Comparison of ENCODE assay signal across 23 cellular contexts in the genomic region with DNA sequence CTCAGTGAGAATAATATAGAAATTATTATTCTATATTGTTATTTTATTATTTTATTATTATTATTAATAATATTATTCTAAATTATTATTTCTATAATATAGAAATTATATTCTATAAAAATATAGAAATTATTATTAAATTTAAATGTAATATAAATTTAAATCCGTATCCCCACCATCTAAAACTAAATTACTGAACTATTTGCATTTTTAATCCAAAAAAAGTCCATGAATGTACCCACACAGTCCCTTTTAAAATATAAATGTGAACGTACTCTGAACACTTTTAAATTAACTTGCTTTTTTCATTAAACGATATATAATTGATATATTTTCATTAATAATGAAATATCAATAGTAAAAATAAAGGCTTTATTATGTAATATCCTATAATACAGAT.
"Had no signal": no experiment of that assay in that cellular context is flagged by ENCODE, and none has a peak within 500 bp of the region (broad histone marks: within the 10 kb centered on the region; RNA-seq: fewer than 3 reads in every experiment).

No MANE protein-coding gene starts in this region.

- H3K4me3 ChIP-seq: coronary artery, dorsolateral prefrontal cortex, esophagus squamous epithelium, gastrocnemius medialis, heart right ventricle, left lung, lower lobe of right lung, mucosa of descending colon had no signal

- H3K36me3 ChIP-seq: esophagus squamous epithelium, gastrocnemius medialis, heart right ventricle, left lung, lower lobe of right lung had no signal

- H3K4me1 ChIP-seq: esophagus squamous epithelium, gastrocnemius medialis, heart right ventricle, left lung, lower lobe of right lung had no signal

- H3K27ac ChIP-seq: coronary artery, dorsolateral prefrontal cortex, esophagus squamous epithelium, gastrocnemius medialis, heart right ventricle, left lung, lower lobe of right lung had no signal

- FAIRE-seq: endothelial cell of umbilical vein had no signal

- DNase-seq: dermis blood vessel endothelial cell; dorsolateral prefrontal cortex; effector CD4-positive, alpha-beta T cell; effector memory CD4-positive, alpha-beta T cell; esophagus squamous epithelium; foreskin fibroblast; foreskin melanocyte; gastrocnemius medialis; glutamatergic neuron; head of caudate nucleus; heart right ventricle; hypothalamus; immature natural killer cell; islet precursor cell; left cardiac atrium; left lung; left ventricle myocardium superior; lower lobe of right lung; mesenchymal stem cell; mucosa of descending colon; naive B cell had no signal

- H3K9me3 ChIP-seq: esophagus squamous epithelium, gastrocnemius medialis, heart right ventricle, left lung, lower lobe of right lung, mucosa of descending colon had no signal

- H3K27me3 ChIP-seq: dorsolateral prefrontal cortex, esophagus squamous epithelium, gastrocnemius medialis, heart right ventricle, left lung had no signal

- ATAC-seq: gastrocnemius medialis, heart right ventricle, left cardiac atrium, left lung, left ventricle myocardium superior, lower lobe of right lung, mucosa of descending colon had no signal
